Comparison of ENCODE assay signal across 8 cellular contexts in genomic region chr6:106324726-106325335, GRCh38. TPM values are rescaled to one million over a fixed set of nuclear protein-coding genes. Genes with fewer than 3 reads are reported as not detected.
DNase-seq lines count a peak whose midpoint lies in the region; ATAC-seq and TF ChIP-seq lines count a peak whose summit lies in the region.

No MANE protein-coding gene starts in this region.

- peak overlapping the region; percentile 89 for H3K27ac ChIP-seq in HL-60 (replicated peaks)
- peak overlapping the region; percentile 71 to 96 (median 95) for H3K27ac ChIP-seq in right lobe of liver
- H3K27ac ChIP-seq in upper lobe of right lung = peak overlapping the region; percentile 91

- H3K4me1 ChIP-seq in right lobe of liver (peaks cover 0 to 14% (median 6%) of the 10 kb centered on the region in 4 donors), upper lobe of right lung (peaks cover 20% of the 10 kb centered on the region)

- H3K27me3 ChIP-seq in HL-60 (ENCODE audit: insufficient read depth, poor library complexity, severe bottlenecking) (no peaks in the 10 kb centered on the region), right lobe of liver (no peaks in the 10 kb centered on the region), upper lobe of right lung (no peaks in the 10 kb centered on the region)

- H3K9me3 ChIP-seq in right lobe of liver (no peaks in the 10 kb centered on the region), upper lobe of right lung (no peaks in the 10 kb centered on the region)

- in situ Hi-C loops in ACHN (cut with HindIII; ENCODE audit: low pct_ligation_motif_present, low pct_unique_long_range_greater_than_20kb, low sequenced_read_pairs) = no loop called here
- in situ Hi-C loops in astrocyte of the cerebellum (cut with HindIII; ENCODE audit: low sequenced_read_pairs) = no loop called here

- ATAC-seq in right lobe of liver (peak in 1 of 4 donors; percentile 22), upper lobe of right lung (no peak), esophagus mucosa (no peak), GM21576 (IDR thresholded peaks at IDR 0.05; ENCODE audit: unreplicated experiment) (no peak)

- H3K36me3 ChIP-seq in right lobe of liver (no peaks in the 10 kb centered on the region), upper lobe of right lung (no peaks in the 10 kb centered on the region)

- TF ChIP-seq CTCF in HL-60 (IDR thresholded peaks at IDR 0.05; ENCODE audit: insufficient read depth, low read length) (no peak), astrocyte of the cerebellum (IDR thresholded peaks at IDR 0.05; ENCODE audit: low read depth, low read length, missing control alignments) (no peak), right lobe of liver (IDR thresholded peaks at IDR 0.05) (no peak), upper lobe of right lung (IDR thresholded peaks at IDR 0.05) (no peak)

- DNase-seq in ACHN (peak; percentile 16), HL-60 (ENCODE audit: low read depth in 1 of 2, low spot score in 1 of 2) (peak in 1 of 2 experiments; percentile 2), astrocyte of the cerebellum (ENCODE audit: low read depth) (no peak), right lobe of liver (no peak), upper lobe of right lung (no peak), HuH-7 (ENCODE audit: low spot score) (no peak)

- no peak for TF ChIP-seq POLR2A in right lobe of liver (IDR thresholded peaks at IDR 0.05)

- intact Hi-C loops in right lobe of liver (cut with DNase I) = no loop called here
- intact Hi-C loops in upper lobe of right lung (cut with DNase I) = no loop called here

- WGBS in right lobe of liver (ENCODE audit: insufficient coverage, low coverage, low lambda C conversion rate, missing lambda C conversion rate) = 5% methylated on average over 6 of the region's 9 CpGs

- H3K4me3 ChIP-seq in HL-60 (replicated peaks; ENCODE audit: insufficient read depth, low read length) (peak overlapping the region; percentile 85), astrocyte of the cerebellum (ENCODE audit: low read depth, low read length) (peak overlapping the region; percentile 99), right lobe of liver (peak overlapping the region; percentile 76 to 90 (median 79)), upper lobe of right lung (peak overlapping the region; percentile 81)

RNA-seq across cellular contexts. Expression of gene ATG5, which starts 0.7 kb away (rescaled TPM):
- 10 to 100 TPM; 12.8 to 27.8 (median 16.3) TPM for total RNA-seq in right lobe of liver
- total RNA-seq in upper lobe of right lung = 34.4 TPM
- 19.9 TPM for total RNA-seq in esophagus mucosa

RNA-seq across cellular contexts. Expression of gene CRYBG1, which starts 35.7 kb away (rescaled TPM):
- total RNA-seq in right lobe of liver (10 to 100 TPM in 1 of 6 experiments, 1 to 10 TPM in 5; 6.8 to 10.9 (median 7.9) TPM), upper lobe of right lung (24.9 TPM), esophagus mucosa (124 TPM)
